8 cellular contexts compared by ENCODE assay signal in the genomic region with DNA sequence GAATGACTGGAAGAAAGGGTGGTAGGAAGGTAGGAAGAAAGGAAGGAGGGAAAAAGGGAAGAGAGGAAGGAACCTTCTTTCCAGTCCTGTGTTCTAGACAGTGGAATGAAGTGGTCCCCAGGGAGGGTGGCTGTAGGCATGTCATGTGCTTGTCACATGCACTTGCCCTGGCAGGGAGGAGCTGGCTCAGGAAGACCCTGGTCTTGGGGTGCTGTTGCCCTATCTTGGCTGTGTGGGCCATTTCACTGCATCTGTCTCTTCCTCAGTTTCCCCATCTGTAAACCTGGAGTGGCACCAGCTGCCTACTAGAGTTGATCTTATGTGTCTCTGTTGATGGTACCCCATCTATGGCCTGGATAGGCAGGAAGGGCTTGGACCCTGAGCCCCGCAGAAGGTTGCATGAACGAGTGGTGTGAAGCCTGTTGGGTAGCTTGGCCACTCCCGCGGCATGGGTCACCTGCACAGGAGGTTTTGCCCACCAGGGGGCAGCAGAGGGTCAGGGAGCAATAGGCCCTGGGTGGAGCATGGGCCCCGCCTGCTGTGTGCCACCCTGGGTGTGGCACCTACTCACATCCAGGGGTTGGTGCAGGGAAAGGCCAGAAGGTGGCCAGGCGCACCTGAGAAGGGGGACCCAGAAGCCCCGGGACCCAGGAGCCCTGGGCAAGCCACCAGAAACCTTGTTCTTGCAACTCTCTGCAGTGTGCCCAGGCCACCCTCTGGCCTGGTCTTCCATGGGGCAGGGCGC. TPM values are rescaled to one million over a fixed set of nuclear protein-coding genes. Genes with fewer than 3 reads are reported as not detected.
DNase-seq lines count a peak whose midpoint lies in the region; ATAC-seq and TF ChIP-seq lines count a peak whose summit lies in the region.

No MANE protein-coding gene starts in this region.

- in situ Hi-C loops in GM13977 (cut with MboI; ENCODE audit: low pct_unique_long_range_greater_than_20kb, low sequenced_read_pairs, unreplicated experiment) = loop anchor here (25.0 kb wide), 1 partner anchor 786 kb away; no protein-coding TSS in a partner anchor

- DNase-seq in A172 (ENCODE audit: low spot score) (peak; percentile 10), GM13977 (ENCODE audit: low spot score) (peak; percentile 70), SJCRH30 (peak; percentile 68 to 76), heart right ventricle (peak; percentile 44 to 69)
- peak; percentile 93 for DNase-seq in activated effector memory CD4-positive, alpha-beta T cell treated with anti-CD3 and anti-CD28 coated beads, Interleukin-2, amount 50 U/mL, for 16 hours
- peak; percentile 67 to 77 for DNase-seq in stimulated activated CD4-positive, alpha-beta T cell treated with anti-CD3 and anti-CD28 coated beads, Interleukin-15, amount 100 ng/mL, for 48 hours (ENCODE audit: low read depth in 2 of 2)

- intact Hi-C loops in heart right ventricle (cut with DNase I) = loop anchor here in 2 of 10 donors (10.0 kb wide), 2 partner anchors 384 to 774 kb away; no protein-coding TSS in a partner anchor

- TF ChIP-seq CTCF in GM13977 (IDR thresholded peaks at IDR 0.05; ENCODE audit: extremely low read depth, insufficient read depth, missing control alignments) = peak; percentile 76
- TF ChIP-seq CTCF in heart right ventricle (IDR thresholded peaks at IDR 0.05) = peak; percentile 40 to 85 (median 61)

- H3K36me3 ChIP-seq in SJCRH30 (peaks cover 79% of the 10 kb centered on the region), heart right ventricle (no peaks in the 10 kb centered on the region)

- H3K27me3 ChIP-seq in SJCRH30 (no peaks in the 10 kb centered on the region), heart right ventricle (peaks cover 0 to 13% (median 0%) of the 10 kb centered on the region in 7 donors)

- H3K4me3 ChIP-seq in SJCRH30 (no peak overlapping the region), heart right ventricle (no peak overlapping the region)

- H3K27ac ChIP-seq in SJCRH30 = no peak overlapping the region
- H3K27ac ChIP-seq in heart right ventricle = no peak overlapping the region

- H3K4me1 ChIP-seq in SJCRH30 (no peaks in the 10 kb centered on the region), heart right ventricle (peaks cover 0 to 9% (median 0%) of the 10 kb centered on the region in 9 donors)

- WGBS in heart right ventricle, 2 donors = 71% methylated on average over 8 of the region's 8 CpGs

- ATAC-seq in HG03565 (IDR thresholded peaks at IDR 0.05; ENCODE audit: unreplicated experiment) = peak; percentile 60
- peak in 6 of 8 donors; percentile 42 to 72 (median 62) for ATAC-seq in heart right ventricle
- ATAC-seq in HG02588 (IDR thresholded peaks at IDR 0.05; ENCODE audit: unreplicated experiment) = no peak

- 0 out of 2 replicates have a peak, but pooled peaks cover 3% of the 10 kb centered on the region for H3K9me3 ChIP-seq in SJCRH30 (replicated peaks)
- H3K9me3 ChIP-seq in heart right ventricle = no peaks in the 10 kb centered on the region

RNA-seq across cellular contexts. Expression of gene MEG3, which starts 25.1 kb away (rescaled TPM):
- total RNA-seq in A172 (2014; rRNA removed; shearing (Covaris generic)) = not detected in 2 replicates
- total RNA-seq in SJCRH30 (2014; rRNA removed; shearing (Covaris generic)) = 241 and 419 TPM in 2 replicates
- 10 to 100 TPM in 7 of 10 donors, 1 to 10 TPM in 3; 8.4 to 27.8 (median 12.4) TPM for total RNA-seq in heart right ventricle
- polyA plus RNA-seq in heart right ventricle = 100 to 1,000 TPM in 1 of 2 donors, 1 to 10 TPM in 1; 7.7 to 122 TPM

RNA-seq across cellular contexts. Expression of gene RTL1, which starts 52.5 kb away (rescaled TPM):
- 0.16 TPM in 1 of 2 replicates, not detected in the other for total RNA-seq in A172 (2014; rRNA removed; shearing (Covaris generic))
- total RNA-seq in SJCRH30 (2014; rRNA removed; shearing (Covaris generic)) = 0.08 and 0.34 TPM in 2 replicates
- total RNA-seq in heart right ventricle = not detected
- not detected for polyA plus RNA-seq in heart right ventricle

Comparison
In these comparisons a context has a peak if more than half of its experiments do, and no peak if none do; other contexts are left out.
1. DNase-seq: peak in every context shown above with its lines; median percentile 93 in activated effector memory CD4-positive, alpha-beta T cell treated with anti-CD3 and anti-CD28 coated beads, Interleukin-2, amount 50 U/mL, for 16 hours; 72 in SJCRH30; 72 in stimulated activated CD4-positive, alpha-beta T cell treated with anti-CD3 and anti-CD28 coated beads, Interleukin-15, amount 100 ng/mL, for 48 hours; 70 in GM13977; 56 in heart right ventricle; 10 in A172.